In genomic region chr3:50010959-50011358, GRCh38 we compare ENCODE assay signal across 25 cellular contexts.
A peak's percentile ranks its signal among the peaks of the same experiment; 100 is the strongest.
DNase-seq lines count a peak whose midpoint lies in the region; TF ChIP-seq lines count a peak whose summit lies in the region.
"Had no signal": no experiment of that assay in that cellular context is flagged by ENCODE, and none has a peak within 500 bp of the region (broad histone marks: within the 10 kb centered on the region; RNA-seq: fewer than 3 reads in every experiment).

No MANE protein-coding gene starts in this region.

- TF ChIP-seq POLR2A in spleen (IDR thresholded peaks at IDR 0.05): no peak

- no peak overlapping the region for H3K9ac ChIP-seq in SK-N-MC (ENCODE audit: insufficient read length)

- intact Hi-C loops in spleen (cut with DNase I; ENCODE audit: low total_unique reads): no loop called here

- CTCF ChIA-PET in HEK293 (lab: Yijun Ruan, JAX): no interaction called here

- H3K27me3 ChIP-seq in spleen (replicated peaks in 1 of 7): no peaks in the 10 kb centered on the region
- H3K27me3 ChIP-seq: colonic mucosa, pancreas, right atrium auricular region, stomach, tibial nerve had no signal

- H3K9me3 ChIP-seq in HEK293 (ENCODE audit: control insufficient read depth, insufficient read depth, low read depth, low read length) (no peaks in the 10 kb centered on the region), SK-N-MC (ENCODE audit: low read depth, low read length) (no peaks in the 10 kb centered on the region), spleen (no peaks in the 10 kb centered on the region)
- H3K9me3 ChIP-seq: A549, colonic mucosa, pancreas, right atrium auricular region, stomach, tibial nerve had no signal

- POLR2A ChIA-PET in HEK293 (lab: Yijun Ruan, JAX): no interaction called here

- H3K36me3 ChIP-seq in HEK293 (ENCODE audit: control insufficient read depth in 2 of 2, insufficient read depth in 1 of 2, low read length in 2 of 2) (peaks cover 5 to 18% of the 10 kb centered on the region in 2 experiments; a peak in 2 of 3 replicates), SK-N-MC (ENCODE audit: insufficient read depth, low read length) (peaks cover 2% of the 10 kb centered on the region; the same call in 1 of the 2 replicates), spleen (peaks cover 0 to 92% (median 22%) of the 10 kb centered on the region in 6 donors)
- H3K36me3 ChIP-seq: colonic mucosa, pancreas had no signal

- H3K4me1 ChIP-seq in HEK293 (ENCODE audit: control insufficient read depth, insufficient read depth, low read length) (no peaks in the 10 kb centered on the region), spleen (no peaks in the 10 kb centered on the region)
- H3K4me1 ChIP-seq: A549, colonic mucosa, pancreas, right atrium auricular region, stomach had no signal

- DNase-seq in A172 (ENCODE audit: low spot score) (peak; percentile 26), SK-N-MC (ENCODE audit: low read depth, low spot score) (no peak), glomerular visceral epithelial cell (ENCODE audit: extremely low spot score) (peak; percentile 7), NCI-H2227 treated with DMSO at 0.1 percent for 48 hours (lab: John Stamatoyannopoulos, UW) (no peak), iPS-NIHi7 (ENCODE audit: extremely low spot score) (no peak), AG08396 (ENCODE audit: low spot score) (no peak), spleen (no peak)
- DNase-seq: activated CD4-positive, alpha-beta T cell treated with anti-CD3 and anti-CD28 coated beads, Interleukin-2, amount 10 ng/mL, durations not matched to agents 7 days and 5 days; activated naive CD8-positive, alpha-beta T cell treated with anti-CD3 and anti-CD28 coated beads, Interleukin-2, amount 10 ng/mL, durations not matched to agents 7 days and 5 days; C1 segment of cervical spinal cord; colonic mucosa; DND-41; effector memory CD8-positive, alpha-beta T cell; head of caudate nucleus; KG1; naive thymus-derived CD8-positive, alpha-beta T cell; NCI-H1694 treated with DMSO at 0.1 percent for 48 hours; NCI-H82; pancreas; SIG-M5; stomach had no signal

- no peak overlapping the region for H3K4me3 ChIP-seq in HEK293 (ENCODE audit: low read depth, low read length)
- H3K4me3 ChIP-seq in SK-N-MC: no peak overlapping the region
- H3K4me3 ChIP-seq in spleen: no peak overlapping the region
- H3K4me3 ChIP-seq: A549, colonic mucosa, pancreas, right atrium auricular region, stomach, tibial nerve had no signal

- H3K27ac ChIP-seq in HEK293 (ENCODE audit: extremely low read depth, low read depth, low read length): no peak overlapping the region
- 0 out of 2 replicates have a peak overlapping the region, but pooled peaks have one; percentile 25 for H3K27ac ChIP-seq in SK-N-MC
- H3K27ac ChIP-seq in spleen: no peak overlapping the region
- H3K27ac ChIP-seq: A549, colonic mucosa, pancreas, right atrium auricular region, stomach, tibial nerve had no signal

- TF ChIP-seq CTCF in HEK293 (tag by site-specific recombination; IDR thresholded peaks at IDR 0.05): no peak
- TF ChIP-seq CTCF in spleen (IDR thresholded peaks at IDR 0.05 in 8 of 11, conservative IDR thresholded peaks at IDR 0.05 in 3 of 11): no peak

- 78 to 93% (median 83%) methylated on average over 1 of the region's 1 CpG for WGBS in spleen, 5 donors

TF ChIP-seq in HEK293, 187 proteins besides CTCF, POLR2A, EP300 and RAD21:
- TF ChIP-seq TRIM28 (IDR thresholded peaks at IDR 0.05; ENCODE audit: borderline replicate concordance, low read length) (no peak), GLIS2 (tag by site-specific recombination; IDR thresholded peaks at IDR 0.05) (no peak), ZNF76 (tag by site-specific recombination; IDR thresholded peaks at IDR 0.05; ENCODE audit: borderline replicate concordance, low read depth) (no peak), BCL6B (tag by site-specific recombination; IDR thresholded peaks at IDR 0.05) (no peak), SCRT1 (tag by site-specific recombination; IDR thresholded peaks at IDR 0.05; ENCODE audit: borderline replicate concordance) (no peak), ZNF362 (tag by site-specific recombination; IDR thresholded peaks at IDR 0.05) (0 out of 2 replicates have a peak, but pooled peaks have one; percentile 23), ZEB2 (tag by site-specific recombination; IDR thresholded peaks at IDR 0.05) (no peak), ZNF157 (tag by site-specific recombination; IDR thresholded peaks at IDR 0.05) (no peak)

Comparison
In these comparisons a context has a peak if more than half of its experiments do, and no peak if none do; other contexts are left out.
1. DNase-seq: peak in A172 (single experiment) and glomerular visceral epithelial cell (single experiment); none in SK-N-MC (single experiment), NCI-H2227 treated with DMSO at 0.1 percent for 48 hours (single experiment), iPS-NIHi7 (single experiment), AG08396 (single experiment) and spleen (single experiment).